In the genomic region with DNA sequence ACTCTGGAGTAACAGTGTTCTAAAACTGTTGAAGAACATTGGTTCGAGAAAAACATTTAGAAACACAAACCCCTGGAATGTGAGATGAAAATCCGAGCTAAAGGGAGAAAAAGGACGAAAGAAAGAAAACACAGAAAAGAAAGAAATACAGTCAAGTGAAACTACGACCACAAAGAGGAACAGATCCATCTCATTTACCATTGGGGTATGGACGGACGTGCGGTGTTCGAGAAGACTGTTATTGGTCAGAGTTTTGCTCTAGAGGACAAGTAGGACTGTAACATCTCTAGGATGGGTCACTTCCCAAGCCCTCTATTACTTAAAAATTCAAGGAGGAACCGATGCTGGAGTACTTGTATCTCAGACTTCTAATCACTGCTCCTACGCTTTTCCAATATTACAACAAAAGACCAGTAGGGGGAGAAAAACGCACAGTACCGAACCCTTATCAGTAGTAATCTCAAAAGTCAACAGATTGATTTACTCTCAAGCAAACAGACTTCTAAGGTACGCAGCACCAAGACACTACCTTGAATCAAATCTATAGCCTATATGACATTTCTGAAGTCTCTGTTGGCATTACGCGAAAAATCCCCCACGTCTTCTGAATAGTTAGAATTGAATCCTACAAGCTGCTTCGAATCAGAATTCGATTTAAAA, we compare ENCODE assay signal across 8 cellular contexts. TPM values are rescaled to one million over a fixed set of nuclear protein-coding genes. Genes with fewer than 3 reads are reported as not detected.
DNase-seq lines count a peak whose midpoint lies in the region; ATAC-seq and TF ChIP-seq lines count a peak whose summit lies in the region.

No MANE protein-coding gene starts in this region.

- peak; percentile 40; the same call in 1 of the 2 replicates for TF ChIP-seq CTCF in GM12875 (IDR thresholded peaks at IDR 0.05; ENCODE audit: borderline replicate concordance, insufficient read depth, low read depth, low read length)
- peak; percentile 69 for TF ChIP-seq CTCF in epithelial cell of esophagus (IDR thresholded peaks at IDR 0.05; ENCODE audit: insufficient read depth, low read depth, low read length, missing control alignments)
- peak; percentile 42 to 74 (median 50) for TF ChIP-seq CTCF in vagina (IDR thresholded peaks at IDR 0.05)

- H3K27me3 ChIP-seq in vagina, result no peaks in the 10 kb centered on the region

- H3K27ac ChIP-seq in vagina, result peak overlapping the region; percentile 99

- intact Hi-C loops in vagina (cut with DNase I), result loop anchor here (5.0 kb wide), 1 partner anchor 115 kb away; no protein-coding TSS in a partner anchor

- H3K4me1 ChIP-seq in vagina, result peaks cover 29% of the 10 kb centered on the region

- no peaks in the 10 kb centered on the region for H3K36me3 ChIP-seq in vagina

- TF ChIP-seq POLR2A in vagina (IDR thresholded peaks at IDR 0.05), result no peak

- ATAC-seq in HG02943 (IDR thresholded peaks at IDR 0.05; ENCODE audit: low read depth, unreplicated experiment), result peak; percentile 22

- H3K9me3 ChIP-seq in vagina, result no peaks in the 10 kb centered on the region

- peak overlapping the region; percentile 36 for H3K4me3 ChIP-seq in GM12875 (ENCODE audit: low read depth, low read length)
- H3K4me3 ChIP-seq in epithelial cell of esophagus (ENCODE audit: low read length), result peak overlapping the region; percentile 93
- H3K4me3 ChIP-seq in vagina, result peak overlapping the region; percentile 74 to 99

- DNase-seq in AML-193 (lab: John Stamatoyannopoulos, UW) (peak; percentile 78 to 81), NCI-H1694 (lab: John Stamatoyannopoulos, UW) (peak; percentile 66), T-helper 22 cell (ENCODE audit: low read depth) (peak; percentile 3), epithelial cell of esophagus (ENCODE audit: low read depth) (peak; percentile 77), midbrain (lab: John Stamatoyannopoulos, UW) (peak; percentile 81), vagina (ENCODE audit: extremely low spot score in 2 of 2) (no peak)

RNA-seq across cellular contexts. Expression of gene PIK3CA, which starts 1.1 kb away (rescaled TPM):
- 20.1 TPM for total RNA-seq in vagina

Comparison
In these comparisons a context has a peak if more than half of its experiments do, and no peak if none do; other contexts are left out.
1. DNase-seq: peak in AML-193 (2 of 2), NCI-H1694 (single experiment), T-helper 22 cell (single experiment), epithelial cell of esophagus (single experiment) and midbrain (single experiment); none in vagina (0 of 2).
2. H3K4me3 ChIP-seq: peak in every context shown above with its lines; median percentile 93 in epithelial cell of esophagus; 86 in vagina; 36 in GM12875.
3. Peak in every context shown above with its lines, with median percentiles within 50 percentile points of each other: CTCF ChIP-seq.